Comparison of ENCODE assay signal across 9 cellular contexts in genomic region chr10:80536361-80536835, GRCh38. TPM values are rescaled to one million over a fixed set of nuclear protein-coding genes. Genes with fewer than 3 reads are reported as not detected.
DNase-seq lines count a peak whose midpoint lies in the region; ATAC-seq lines count a peak whose summit lies in the region.
"Had no signal": no experiment of that assay in that cellular context is flagged by ENCODE, and none has a peak within 500 bp of the region (broad histone marks: within the 10 kb centered on the region; RNA-seq: fewer than 3 reads in every experiment).

No MANE protein-coding gene starts in this region.

- H3K4me1 Mint-ChIP-seq in activated CD4-positive, alpha-beta T cell treated with anti-CD3 and anti-CD28 coated beads for 36 hours, result peaks cover 22% of the 10 kb centered on the region
- peaks cover 37% of the 10 kb centered on the region for H3K4me1 Mint-ChIP-seq in activated naive CD8-positive, alpha-beta T cell treated with anti-CD3 and anti-CD28 coated beads, Interleukin-2, amount 50 U/mL, for 24 hours

- ATAC-seq in activated CD4-positive, alpha-beta T cell treated with anti-CD3 and anti-CD28 coated beads for 36 hours, result no peak
- ATAC-seq in activated naive CD8-positive, alpha-beta T cell treated with anti-CD3 and anti-CD28 coated beads, Interleukin-2, amount 50 U/mL, for 24 hours, result no peak
- ATAC-seq in left colon (peak; percentile 10), HG03108 (IDR thresholded peaks at IDR 0.05; ENCODE audit: unreplicated experiment) (no peak)

- DNase-seq in activated CD4-positive, alpha-beta T cell treated with anti-CD3 and anti-CD28 coated beads for 36 hours, result no peak
- no peak for DNase-seq in activated CD4-positive, alpha-beta T cell treated with anti-CD3 and anti-CD28 coated beads, Interleukin-2, amount 50 U/mL, for 4 hours
- no peak for DNase-seq in activated naive CD8-positive, alpha-beta T cell treated with anti-CD3 and anti-CD28 coated beads, Interleukin-2, amount 50 U/mL, for 24 hours
- DNase-seq in left colon, result peak in 1 of 2 donors; percentile 27
- DNase-seq in activated effector memory CD4-positive, alpha-beta T cell treated with Interleukin-2 at 50 U/mL for 16 hours, result no peak
- no peak for DNase-seq in Ammon's horn (ENCODE audit: low spot score)
- DNase-seq: ACHN had no signal

- intact Hi-C loops in activated CD4-positive, alpha-beta T cell treated with anti-CD3 and anti-CD28 coated beads for 36 hours (cut with DNase I, micrococcal nuclease), result loop anchor here in 1 of 2 experiments (5.0 kb wide), 1 partner anchor 126 kb away; no protein-coding TSS in a partner anchor
- intact Hi-C loops in left colon (cut with DNase I, micrococcal nuclease), result no loop called here

- H3K9me3 ChIP-seq in stomach smooth muscle (ENCODE audit: control insufficient read depth in 2 of 2, low read length in 2 of 2), result no peaks in the 10 kb centered on the region

- peaks cover 3% of the 10 kb centered on the region for H3K4me1 ChIP-seq in stomach smooth muscle (ENCODE audit: control insufficient read depth, insufficient read depth, low read length)

- peak overlapping the region; percentile 90 for H3K27ac Mint-ChIP-seq in activated CD4-positive, alpha-beta T cell treated with anti-CD3 and anti-CD28 coated beads for 36 hours
- peak overlapping the region; percentile 93 for H3K27ac Mint-ChIP-seq in activated naive CD8-positive, alpha-beta T cell treated with anti-CD3 and anti-CD28 coated beads, Interleukin-2, amount 50 U/mL, for 24 hours

- H3K4me3 Mint-ChIP-seq in activated CD4-positive, alpha-beta T cell treated with anti-CD3 and anti-CD28 coated beads for 36 hours, result peak overlapping the region; percentile 85
- H3K4me3 Mint-ChIP-seq in activated naive CD8-positive, alpha-beta T cell treated with anti-CD3 and anti-CD28 coated beads, Interleukin-2, amount 50 U/mL, for 24 hours, result peak overlapping the region; percentile 80

- no peaks in the 10 kb centered on the region for H3K27me3 Mint-ChIP-seq in activated CD4-positive, alpha-beta T cell treated with anti-CD3 and anti-CD28 coated beads for 36 hours
- no peaks in the 10 kb centered on the region for H3K27me3 Mint-ChIP-seq in activated naive CD8-positive, alpha-beta T cell treated with anti-CD3 and anti-CD28 coated beads, Interleukin-2, amount 50 U/mL, for 24 hours

- H3K36me3 Mint-ChIP-seq in activated CD4-positive, alpha-beta T cell treated with anti-CD3 and anti-CD28 coated beads for 36 hours (ENCODE audit: low read depth), result peaks cover 6% of the 10 kb centered on the region
- peaks cover 1% of the 10 kb centered on the region for H3K36me3 Mint-ChIP-seq in activated naive CD8-positive, alpha-beta T cell treated with anti-CD3 and anti-CD28 coated beads, Interleukin-2, amount 50 U/mL, for 24 hours (ENCODE audit: low read depth)

- H3K27ac ChIP-seq in stomach smooth muscle (ENCODE audit: low read length), result no peak overlapping the region

- no peaks in the 10 kb centered on the region for H3K36me3 ChIP-seq in stomach smooth muscle (ENCODE audit: control insufficient read depth in 2 of 2, insufficient read depth in 2 of 2, low read length in 2 of 2)

- POLR2A ChIA-PET in activated CD4-positive, alpha-beta T cell treated with anti-CD3 and anti-CD28 coated beads for 36 hours (lab: Charles Lee), result no interaction called here

- H3K9me3 Mint-ChIP-seq in activated CD4-positive, alpha-beta T cell treated with anti-CD3 and anti-CD28 coated beads for 36 hours (ENCODE audit: low read depth), result no peaks in the 10 kb centered on the region
- H3K9me3 Mint-ChIP-seq in activated naive CD8-positive, alpha-beta T cell treated with anti-CD3 and anti-CD28 coated beads, Interleukin-2, amount 50 U/mL, for 24 hours, result no peaks in the 10 kb centered on the region

- peak overlapping the region; percentile 42 to 45 for H3K9ac ChIP-seq in stomach smooth muscle (ENCODE audit: low read length in 2 of 2)

- peak overlapping the region; percentile 59 to 72 for H3K4me3 ChIP-seq in stomach smooth muscle (ENCODE audit: low read length in 2 of 2)

- no peaks in the 10 kb centered on the region for H3K27me3 ChIP-seq in stomach smooth muscle (ENCODE audit: control insufficient read depth in 1 of 2, insufficient read depth in 2 of 2, low read length in 2 of 2)

- CTCF ChIA-PET in activated CD4-positive, alpha-beta T cell treated with anti-CD3 and anti-CD28 coated beads for 36 hours (lab: Charles Lee), result interaction anchor here (0.6 to 2.4 kb wide), 5 partner anchors 31 to 158 kb away, joined by 3 to 6 read pairs (median 3); no protein-coding TSS in a partner anchor

RNA-seq across cellular contexts. Expression of gene SH2D4B, which starts 1.3 kb away (rescaled TPM):
- total RNA-seq in activated CD4-positive, alpha-beta T cell treated with anti-CD3 and anti-CD28 coated beads for 36 hours, result under 1 TPM in 1 of 2 experiments, not detected in 1; 0.11 TPM
- total RNA-seq in left colon, result not detected
